In genomic region chr18:2967357-2967756, GRCh38 we compare ENCODE assay signal across 15 cellular contexts. TPM values are rescaled to one million over a fixed set of nuclear protein-coding genes. Genes with fewer than 3 reads are reported as not detected.
DNase-seq lines count a peak whose midpoint lies in the region; ATAC-seq and TF ChIP-seq lines count a peak whose summit lies in the region.
"Had no signal": no experiment of that assay in that cellular context is flagged by ENCODE, and none has a peak within 500 bp of the region (broad histone marks: within the 10 kb centered on the region; RNA-seq: fewer than 3 reads in every experiment).

No MANE protein-coding gene starts in this region.

- H3K36me3 Mint-ChIP-seq in CD8-positive, alpha-beta T cell = peaks cover 16% of the 10 kb centered on the region
- peaks cover 74% of the 10 kb centered on the region for H3K36me3 Mint-ChIP-seq in activated naive CD8-positive, alpha-beta T cell treated with anti-CD3 and anti-CD28 coated beads for 36 hours
- peaks cover 0 to 3% (median 2%) of the 10 kb centered on the region in 3 donors for H3K36me3 Mint-ChIP-seq in naive thymus-derived CD8-positive, alpha-beta T cell

- H3K4me1 ChIP-seq in CD8-positive, alpha-beta T cell (ENCODE audit: insufficient read depth, low read length) = peaks cover 97% of the 10 kb centered on the region
- no peaks in the 10 kb centered on the region for H3K4me1 ChIP-seq in prostate gland (replicated peaks)

- 92% methylated on average over 11 of the region's 11 CpGs for WGBS in prostate gland

- TF ChIP-seq CTCF in CD8-positive, alpha-beta T cell (IDR thresholded peaks at IDR 0.05) = no peak
- TF ChIP-seq CTCF in prostate gland (IDR thresholded peaks at IDR 0.05) = no peak

- no peak overlapping the region for H3K4me3 ChIP-seq in CD8-positive, alpha-beta T cell (ENCODE audit: low read depth, low read length)
- no peak overlapping the region for H3K4me3 ChIP-seq in prostate gland
- H3K4me3 ChIP-seq: psoas muscle had no signal

- H3K9me3 ChIP-seq in CD8-positive, alpha-beta T cell (ENCODE audit: low read length) = no peaks in the 10 kb centered on the region
- no peaks in the 10 kb centered on the region for H3K9me3 ChIP-seq in prostate gland
- H3K9me3 ChIP-seq: psoas muscle had no signal

- intact Hi-C loops in CD8-positive, alpha-beta T cell (cut with DNase I, micrococcal nuclease) = no loop called here
- intact Hi-C loops in left colon (cut with DNase I, micrococcal nuclease) (no loop called here), prostate gland (cut with DNase I) (no loop called here)

- H3K27me3 Mint-ChIP-seq in CD8-positive, alpha-beta T cell (ENCODE audit: low read depth) = no peaks in the 10 kb centered on the region
- H3K27me3 Mint-ChIP-seq in activated naive CD8-positive, alpha-beta T cell treated with anti-CD3 and anti-CD28 coated beads for 36 hours = no peaks in the 10 kb centered on the region
- H3K27me3 Mint-ChIP-seq in naive thymus-derived CD8-positive, alpha-beta T cell = no peaks in the 10 kb centered on the region

- CTCF ChIA-PET in CD8-positive, alpha-beta T cell (lab: Charles Lee) = interaction anchor here (0.6 to 14.3 kb wide), 10 partner anchors 7 to 95 kb away, joined by 3 to 127 read pairs (median 5); no protein-coding TSS in a partner anchor

- ATAC-seq in CD8-positive, alpha-beta T cell = no peak
- ATAC-seq in naive thymus-derived CD8-positive, alpha-beta T cell = no peak
- ATAC-seq in left colon = no peak
- ATAC-seq in SK-N-SH treated with all-trans-retinoic acid at 6 μM for 48 hours = no peak
- ATAC-seq: psoas muscle had no signal

- H3K27ac Mint-ChIP-seq in CD8-positive, alpha-beta T cell = peak overlapping the region; percentile 95
- peak overlapping the region; percentile 59 for H3K27ac Mint-ChIP-seq in activated naive CD8-positive, alpha-beta T cell treated with anti-CD3 and anti-CD28 coated beads for 36 hours
- H3K27ac Mint-ChIP-seq in naive thymus-derived CD8-positive, alpha-beta T cell = peak overlapping the region; percentile 83 to 99 (median 95)

- H3K27me3 ChIP-seq in CD8-positive, alpha-beta T cell (ENCODE audit: insufficient read depth, low read length) = no peaks in the 10 kb centered on the region
- no peaks in the 10 kb centered on the region for H3K27me3 ChIP-seq in prostate gland (replicated peaks; ENCODE audit: insufficient read depth)

- no peaks in the 10 kb centered on the region for H3K36me3 ChIP-seq in CD8-positive, alpha-beta T cell (ENCODE audit: insufficient read depth, low read length)
- H3K36me3 ChIP-seq in prostate gland = no peaks in the 10 kb centered on the region

- H3K4me1 Mint-ChIP-seq in CD8-positive, alpha-beta T cell (ENCODE audit: low read depth) = peaks cover 91% of the 10 kb centered on the region
- peaks cover 91% of the 10 kb centered on the region for H3K4me1 Mint-ChIP-seq in activated naive CD8-positive, alpha-beta T cell treated with anti-CD3 and anti-CD28 coated beads for 36 hours
- peaks cover 58 to 98% (median 91%) of the 10 kb centered on the region in 4 donors for H3K4me1 Mint-ChIP-seq in naive thymus-derived CD8-positive, alpha-beta T cell

- H3K9me3 Mint-ChIP-seq in CD8-positive, alpha-beta T cell = no peaks in the 10 kb centered on the region
- H3K9me3 Mint-ChIP-seq in activated naive CD8-positive, alpha-beta T cell treated with anti-CD3 and anti-CD28 coated beads for 36 hours = no peaks in the 10 kb centered on the region
- no peaks in the 10 kb centered on the region for H3K9me3 Mint-ChIP-seq in naive thymus-derived CD8-positive, alpha-beta T cell

- TF ChIP-seq POLR2A in GM18526 (IDR thresholded peaks at IDR 0.05; ENCODE audit: extremely low read depth, insufficient read length) (peak; percentile 6), prostate gland (IDR thresholded peaks at IDR 0.05) (no peak)

- DNase-seq in CD8-positive, alpha-beta T cell = no peak
- no peak for DNase-seq in activated naive CD8-positive, alpha-beta T cell treated with anti-CD3 and anti-CD28 coated beads for 36 hours
- DNase-seq in naive thymus-derived CD8-positive, alpha-beta T cell = no peak
- DNase-seq in left colon = no peak
- no peak for DNase-seq in prostate gland (ENCODE audit: low spot score)
- no peak for DNase-seq in NCI-H2227 (lab: John Stamatoyannopoulos, UW; ENCODE audit: unreplicated experiment)
- DNase-seq: erythroblast; glutamatergic neuron; NCI-H2081; NCI-H774; psoas muscle; stimulated activated CD4-positive, alpha-beta T cell treated with anti-CD3 and anti-CD28 coated beads, Interleukin-15, amount 100 ng/mL, for 24 hours; T1000 had no signal

- no peak overlapping the region for H3K27ac ChIP-seq in CD8-positive, alpha-beta T cell (ENCODE audit: low read depth, low read length)
- no peak overlapping the region for H3K27ac ChIP-seq in prostate gland
- H3K27ac ChIP-seq: psoas muscle had no signal

- peak overlapping the region; percentile 65 for H3K4me3 Mint-ChIP-seq in CD8-positive, alpha-beta T cell
- no peak overlapping the region for H3K4me3 Mint-ChIP-seq in activated naive CD8-positive, alpha-beta T cell treated with anti-CD3 and anti-CD28 coated beads for 36 hours
- H3K4me3 Mint-ChIP-seq in naive thymus-derived CD8-positive, alpha-beta T cell = peak overlapping the region in 5 of 10 donors; percentile 17 to 70 (median 45)

- POLR2A ChIA-PET in CD8-positive, alpha-beta T cell (lab: Charles Lee) = interaction anchor here (1.2 to 6.7 kb wide), 4 partner anchors 7 to 16 kb away, joined by 6 to 86 read pairs (median 8); no protein-coding TSS in a partner anchor
- POLR2A ChIA-PET in naive thymus-derived CD8-positive, alpha-beta T cell (lab: Charles Lee) = interaction anchor here (1.1 to 11.6 kb wide), 6 partner anchors 7 to 279 kb away, joined by 3 to 160 read pairs (median 4); no protein-coding TSS in a partner anchor

TF ChIP-seq in SK-N-SH treated with all-trans-retinoic acid at 6 μM for 48 hours, 23 proteins besides CTCF, POLR2A, EP300 and RAD21:
- TF ChIP-seq OSR1 (CRISPR knock-in tag; IDR thresholded peaks at IDR 0.05) = no peak
- TF ChIP-seq CSDC2 (CRISPR knock-in tag; IDR thresholded peaks at IDR 0.05) = no peak
- TF ChIP-seq ZNF8 (CRISPR knock-in tag; IDR thresholded peaks at IDR 0.05) = no peak
- no peak for TF ChIP-seq ISL1 (CRISPR knock-in tag; IDR thresholded peaks at IDR 0.05)
- no peak for TF ChIP-seq ZNF70 (CRISPR knock-in tag; IDR thresholded peaks at IDR 0.05)
- no peak for TF ChIP-seq CSRNP3 (CRISPR knock-in tag; IDR thresholded peaks at IDR 0.05)
- TF ChIP-seq PATZ1 (CRISPR knock-in tag; IDR thresholded peaks at IDR 0.05; ENCODE audit: borderline replicate concordance) = no peak
- TF ChIP-seq BACH2 (CRISPR knock-in tag; IDR thresholded peaks at IDR 0.05; ENCODE audit: borderline replicate concordance) = no peak
- no peak for TF ChIP-seq ZNF565 (CRISPR knock-in tag; conservative IDR thresholded peaks at IDR 0.05; ENCODE audit: low read depth)
- TF ChIP-seq SNAI2 (CRISPR knock-in tag; IDR thresholded peaks at IDR 0.05) = no peak
- no peak for TF ChIP-seq TCF4 (CRISPR knock-in tag; IDR thresholded peaks at IDR 0.05; ENCODE audit: borderline replicate concordance)
- TF ChIP-seq ARNTL (CRISPR knock-in tag; IDR thresholded peaks at IDR 0.05; ENCODE audit: borderline replicate concordance, low read depth) = no peak

RNA-seq across cellular contexts. Expression of gene LPIN2, which starts 45.6 kb away (rescaled TPM):
- total RNA-seq in CD8-positive, alpha-beta T cell = 10 to 100 TPM; 50.3 to 50.9 TPM
- total RNA-seq in activated naive CD8-positive, alpha-beta T cell treated with anti-CD3 and anti-CD28 coated beads for 36 hours = 10 to 100 TPM; 56.1 to 61.5 TPM
- total RNA-seq in naive thymus-derived CD8-positive, alpha-beta T cell = 10 to 100 TPM; 57.4 to 59.6 TPM
- polyA plus RNA-seq in naive thymus-derived CD8-positive, alpha-beta T cell = 10 to 100 TPM; 38.6 to 54.9 (median 50.8) TPM
- total RNA-seq in left colon (10 to 100 TPM; 40.5 to 58.5 TPM), prostate gland (100 to 1,000 TPM in 1 of 2 donors, 10 to 100 TPM in 1; 19.5 to 120 TPM)
